1 cellular context compared by ENCODE assay signal in the genomic region with DNA sequence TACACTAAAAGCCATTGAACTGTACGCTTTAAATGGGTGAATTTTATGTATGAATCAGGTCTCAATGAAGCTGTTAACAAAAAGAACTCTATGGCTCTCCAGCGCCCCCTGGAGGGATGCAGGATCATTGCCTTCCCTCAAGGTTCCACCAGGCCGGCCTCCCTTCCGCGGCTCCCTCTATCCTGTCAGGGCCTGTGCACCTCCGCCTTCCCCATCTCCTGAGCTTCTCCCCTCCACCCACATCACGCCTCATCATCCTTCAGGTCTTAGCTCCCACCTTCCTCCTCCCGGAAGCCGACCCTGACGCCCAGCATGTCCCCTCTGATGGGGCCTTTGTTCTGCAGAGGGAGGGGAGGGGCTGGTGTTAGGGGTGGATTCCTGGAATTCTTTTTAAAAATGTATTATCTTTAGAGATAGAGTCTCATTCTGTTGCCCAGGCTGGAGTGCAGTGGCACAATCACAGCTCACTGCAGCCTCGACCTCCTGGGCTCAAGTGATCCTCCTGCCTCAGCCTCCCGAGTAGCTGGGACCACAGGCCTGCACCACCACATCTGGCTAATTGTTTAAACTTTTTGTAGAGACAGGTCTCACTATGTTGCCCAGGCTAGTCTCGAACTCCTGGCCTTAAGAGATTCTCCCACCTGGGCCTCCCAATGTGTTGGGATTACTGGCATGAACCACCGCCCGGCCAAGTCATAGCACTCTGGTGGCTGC.
A peak's percentile ranks its signal among the peaks of the same experiment; 100 is the strongest.
TF ChIP-seq lines count a peak whose summit lies in the region.

No MANE protein-coding gene starts in this region.

TF ChIP-seq in H1, 55 proteins besides CTCF, POLR2A, EP300 and RAD21:
- peak in 1 of 2 experiments; percentile 31 for TF ChIP-seq BCL11A (IDR thresholded peaks at IDR 0.05; ENCODE audit: low read depth in 2 of 2, low read length in 2 of 2)
- TF ChIP-seq, protein P1, sequence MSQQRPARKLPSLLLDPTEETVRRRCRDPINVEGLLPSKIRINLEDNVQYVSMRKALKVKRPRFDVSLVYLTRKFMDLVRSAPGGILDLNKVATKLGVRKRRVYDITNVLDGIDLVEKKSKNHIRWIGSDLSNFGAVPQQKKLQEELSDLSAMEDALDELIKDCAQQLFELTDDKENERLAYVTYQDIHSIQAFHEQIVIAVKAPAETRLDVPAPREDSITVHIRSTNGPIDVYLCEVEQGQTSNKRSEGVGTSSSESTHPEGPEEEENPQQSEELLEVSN (IDR thresholded peaks at IDR 0.05): no peak
- no peak for TF ChIP-seq FOSL1 (IDR thresholded peaks at IDR 0.05; ENCODE audit: insufficient read depth, low read depth, low read length)
- TF ChIP-seq SIN3A (conservative IDR thresholded peaks at IDR 0.05 in 1 of 2, IDR thresholded peaks at IDR 0.05 in 1 of 2; ENCODE audit: low read depth in 1 of 2, low read length in 2 of 2): 0 out of 4 replicates have a peak, but pooled peaks of 1 of the 2 experiments have one; percentile 39
- TF ChIP-seq YY1 (IDR thresholded peaks at IDR 0.05; ENCODE audit: low read depth, low read length): 0 out of 2 replicates have a peak, but pooled peaks have one; percentile 35
- TF ChIP-seq SUZ12 (IDR thresholded peaks at IDR 0.05; ENCODE audit: low read length): no peak
- peak; percentile 93 for TF ChIP-seq KDM1A (IDR thresholded peaks at IDR 0.05; ENCODE audit: borderline replicate concordance, low read length)
- no peak for TF ChIP-seq TAF7 (optimal IDR thresholded peaks at IDR 0.05; ENCODE audit: borderline replicate concordance, low read depth, low read length)
- TF ChIP-seq CEBPB (IDR thresholded peaks at IDR 0.05; ENCODE audit: low read depth, low read length): no peak
- no peak for TF ChIP-seq SP4 (IDR thresholded peaks at IDR 0.05; ENCODE audit: low read length)
- 0 out of 2 replicates have a peak, but pooled peaks have one; percentile 4 for TF ChIP-seq POU5F1 (IDR thresholded peaks at IDR 0.05; ENCODE audit: low read depth, low read length)
- TF ChIP-seq MAFK (IDR thresholded peaks at IDR 0.05; ENCODE audit: low read depth, low read length): no peak
- no peak for TF ChIP-seq SAP30 (IDR thresholded peaks at IDR 0.05; ENCODE audit: insufficient read depth, insufficient replicate concordance, low read length)
- TF ChIP-seq, protein P2, sequence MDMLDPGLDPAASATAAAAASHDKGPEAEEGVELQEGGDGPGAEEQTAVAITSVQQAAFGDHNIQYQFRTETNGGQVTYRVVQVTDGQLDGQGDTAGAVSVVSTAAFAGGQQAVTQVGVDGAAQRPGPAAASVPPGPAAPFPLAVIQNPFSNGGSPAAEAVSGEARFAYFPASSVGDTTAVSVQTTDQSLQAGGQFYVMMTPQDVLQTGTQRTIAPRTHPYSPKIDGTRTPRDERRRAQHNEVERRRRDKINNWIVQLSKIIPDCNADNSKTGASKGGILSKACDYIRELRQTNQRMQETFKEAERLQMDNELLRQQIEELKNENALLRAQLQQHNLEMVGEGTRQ (IDR thresholded peaks at IDR 0.05; ENCODE audit: low read length): no peak
- TF ChIP-seq SP2 (IDR thresholded peaks at IDR 0.05; ENCODE audit: low read length): no peak
- TF ChIP-seq SIRT6 (IDR thresholded peaks at IDR 0.05; ENCODE audit: low read length): no peak
- peak; percentile 37; the same call in 1 of the 2 replicates for TF ChIP-seq CREB1 (IDR thresholded peaks at IDR 0.05)
- no peak for TF ChIP-seq RXRA (IDR thresholded peaks at IDR 0.05; ENCODE audit: insufficient read depth, low read depth, low read length)
- TF ChIP-seq EGR1 (IDR thresholded peaks at IDR 0.05; ENCODE audit: borderline replicate concordance, low read depth, low read length): peak; percentile 59; the same call in 1 of the 2 replicates
- TF ChIP-seq SP1 (IDR thresholded peaks at IDR 0.05; ENCODE audit: low read depth, low read length): peak; percentile 79
- peak; percentile 60 to 86; a peak in 3 of 4 replicates for TF ChIP-seq HDAC2 (IDR thresholded peaks at IDR 0.05; ENCODE audit: borderline replicate concordance in 1 of 2, low read depth in 2 of 2, low read length in 2 of 2)
- no peak for TF ChIP-seq CBX8 (IDR thresholded peaks at IDR 0.05; ENCODE audit: borderline replicate concordance, low read depth, low read length)
- no peak for TF ChIP-seq PHF8 (conservative IDR thresholded peaks at IDR 0.05; ENCODE audit: low read depth, low read length)
- TF ChIP-seq SIX5 (IDR thresholded peaks at IDR 0.05; ENCODE audit: low read depth, low read length): no peak
- no peak for TF ChIP-seq CHD1 (IDR thresholded peaks at IDR 0.05; ENCODE audit: low read depth, low read length)
- no peak for TF ChIP-seq BRCA1 (IDR thresholded peaks at IDR 0.05; ENCODE audit: low read depth, low read length)
- TF ChIP-seq HDAC6 (IDR thresholded peaks at IDR 0.05; ENCODE audit: low read depth, low read length): no peak
- no peak for TF ChIP-seq RNF2 (IDR thresholded peaks at IDR 0.05; ENCODE audit: borderline replicate concordance, low read depth, low read length, missing control alignments, poor library complexity, severe bottlenecking)
- TF ChIP-seq POLR2AphosphoS5 (IDR thresholded peaks at IDR 0.05; ENCODE audit: low read depth, low read length): no peak
- TF ChIP-seq KDM4A (IDR thresholded peaks at IDR 0.05; ENCODE audit: low read depth, low read length, severe bottlenecking): no peak
- TF ChIP-seq ASH2L (IDR thresholded peaks at IDR 0.05; ENCODE audit: low read length): no peak
- no peak for TF ChIP-seq CBX5 (IDR thresholded peaks at IDR 0.05; ENCODE audit: low read depth, low read length)
- TF ChIP-seq, protein P3, sequence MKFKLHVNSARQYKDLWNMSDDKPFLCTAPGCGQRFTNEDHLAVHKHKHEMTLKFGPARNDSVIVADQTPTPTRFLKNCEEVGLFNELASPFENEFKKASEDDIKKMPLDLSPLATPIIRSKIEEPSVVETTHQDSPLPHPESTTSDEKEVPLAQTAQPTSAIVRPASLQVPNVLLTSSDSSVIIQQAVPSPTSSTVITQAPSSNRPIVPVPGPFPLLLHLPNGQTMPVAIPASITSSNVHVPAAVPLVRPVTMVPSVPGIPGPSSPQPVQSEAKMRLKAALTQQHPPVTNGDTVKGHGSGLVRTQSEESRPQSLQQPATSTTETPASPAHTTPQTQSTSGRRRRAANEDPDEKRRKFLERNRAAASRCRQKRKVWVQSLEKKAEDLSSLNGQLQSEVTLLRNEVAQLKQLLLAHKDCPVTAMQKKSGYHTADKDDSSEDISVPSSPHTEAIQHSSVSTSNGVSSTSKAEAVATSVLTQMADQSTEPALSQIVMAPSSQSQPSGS (IDR thresholded peaks at IDR 0.05; ENCODE audit: low read length): no peak
- TF ChIP-seq, protein P4, sequence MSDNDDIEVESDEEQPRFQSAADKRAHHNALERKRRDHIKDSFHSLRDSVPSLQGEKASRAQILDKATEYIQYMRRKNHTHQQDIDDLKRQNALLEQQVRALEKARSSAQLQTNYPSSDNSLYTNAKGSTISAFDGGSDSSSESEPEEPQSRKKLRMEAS (IDR thresholded peaks at IDR 0.05): peak; percentile 36; the same call in 1 of the 2 replicates
- TF ChIP-seq TEAD4 (IDR thresholded peaks at IDR 0.05; ENCODE audit: low read depth, low read length): peak; percentile 86
- peak; percentile 55; the same call in 1 of the 2 replicates for TF ChIP-seq JUND (IDR thresholded peaks at IDR 0.05; ENCODE audit: low read length)
- TF ChIP-seq, protein P5, sequence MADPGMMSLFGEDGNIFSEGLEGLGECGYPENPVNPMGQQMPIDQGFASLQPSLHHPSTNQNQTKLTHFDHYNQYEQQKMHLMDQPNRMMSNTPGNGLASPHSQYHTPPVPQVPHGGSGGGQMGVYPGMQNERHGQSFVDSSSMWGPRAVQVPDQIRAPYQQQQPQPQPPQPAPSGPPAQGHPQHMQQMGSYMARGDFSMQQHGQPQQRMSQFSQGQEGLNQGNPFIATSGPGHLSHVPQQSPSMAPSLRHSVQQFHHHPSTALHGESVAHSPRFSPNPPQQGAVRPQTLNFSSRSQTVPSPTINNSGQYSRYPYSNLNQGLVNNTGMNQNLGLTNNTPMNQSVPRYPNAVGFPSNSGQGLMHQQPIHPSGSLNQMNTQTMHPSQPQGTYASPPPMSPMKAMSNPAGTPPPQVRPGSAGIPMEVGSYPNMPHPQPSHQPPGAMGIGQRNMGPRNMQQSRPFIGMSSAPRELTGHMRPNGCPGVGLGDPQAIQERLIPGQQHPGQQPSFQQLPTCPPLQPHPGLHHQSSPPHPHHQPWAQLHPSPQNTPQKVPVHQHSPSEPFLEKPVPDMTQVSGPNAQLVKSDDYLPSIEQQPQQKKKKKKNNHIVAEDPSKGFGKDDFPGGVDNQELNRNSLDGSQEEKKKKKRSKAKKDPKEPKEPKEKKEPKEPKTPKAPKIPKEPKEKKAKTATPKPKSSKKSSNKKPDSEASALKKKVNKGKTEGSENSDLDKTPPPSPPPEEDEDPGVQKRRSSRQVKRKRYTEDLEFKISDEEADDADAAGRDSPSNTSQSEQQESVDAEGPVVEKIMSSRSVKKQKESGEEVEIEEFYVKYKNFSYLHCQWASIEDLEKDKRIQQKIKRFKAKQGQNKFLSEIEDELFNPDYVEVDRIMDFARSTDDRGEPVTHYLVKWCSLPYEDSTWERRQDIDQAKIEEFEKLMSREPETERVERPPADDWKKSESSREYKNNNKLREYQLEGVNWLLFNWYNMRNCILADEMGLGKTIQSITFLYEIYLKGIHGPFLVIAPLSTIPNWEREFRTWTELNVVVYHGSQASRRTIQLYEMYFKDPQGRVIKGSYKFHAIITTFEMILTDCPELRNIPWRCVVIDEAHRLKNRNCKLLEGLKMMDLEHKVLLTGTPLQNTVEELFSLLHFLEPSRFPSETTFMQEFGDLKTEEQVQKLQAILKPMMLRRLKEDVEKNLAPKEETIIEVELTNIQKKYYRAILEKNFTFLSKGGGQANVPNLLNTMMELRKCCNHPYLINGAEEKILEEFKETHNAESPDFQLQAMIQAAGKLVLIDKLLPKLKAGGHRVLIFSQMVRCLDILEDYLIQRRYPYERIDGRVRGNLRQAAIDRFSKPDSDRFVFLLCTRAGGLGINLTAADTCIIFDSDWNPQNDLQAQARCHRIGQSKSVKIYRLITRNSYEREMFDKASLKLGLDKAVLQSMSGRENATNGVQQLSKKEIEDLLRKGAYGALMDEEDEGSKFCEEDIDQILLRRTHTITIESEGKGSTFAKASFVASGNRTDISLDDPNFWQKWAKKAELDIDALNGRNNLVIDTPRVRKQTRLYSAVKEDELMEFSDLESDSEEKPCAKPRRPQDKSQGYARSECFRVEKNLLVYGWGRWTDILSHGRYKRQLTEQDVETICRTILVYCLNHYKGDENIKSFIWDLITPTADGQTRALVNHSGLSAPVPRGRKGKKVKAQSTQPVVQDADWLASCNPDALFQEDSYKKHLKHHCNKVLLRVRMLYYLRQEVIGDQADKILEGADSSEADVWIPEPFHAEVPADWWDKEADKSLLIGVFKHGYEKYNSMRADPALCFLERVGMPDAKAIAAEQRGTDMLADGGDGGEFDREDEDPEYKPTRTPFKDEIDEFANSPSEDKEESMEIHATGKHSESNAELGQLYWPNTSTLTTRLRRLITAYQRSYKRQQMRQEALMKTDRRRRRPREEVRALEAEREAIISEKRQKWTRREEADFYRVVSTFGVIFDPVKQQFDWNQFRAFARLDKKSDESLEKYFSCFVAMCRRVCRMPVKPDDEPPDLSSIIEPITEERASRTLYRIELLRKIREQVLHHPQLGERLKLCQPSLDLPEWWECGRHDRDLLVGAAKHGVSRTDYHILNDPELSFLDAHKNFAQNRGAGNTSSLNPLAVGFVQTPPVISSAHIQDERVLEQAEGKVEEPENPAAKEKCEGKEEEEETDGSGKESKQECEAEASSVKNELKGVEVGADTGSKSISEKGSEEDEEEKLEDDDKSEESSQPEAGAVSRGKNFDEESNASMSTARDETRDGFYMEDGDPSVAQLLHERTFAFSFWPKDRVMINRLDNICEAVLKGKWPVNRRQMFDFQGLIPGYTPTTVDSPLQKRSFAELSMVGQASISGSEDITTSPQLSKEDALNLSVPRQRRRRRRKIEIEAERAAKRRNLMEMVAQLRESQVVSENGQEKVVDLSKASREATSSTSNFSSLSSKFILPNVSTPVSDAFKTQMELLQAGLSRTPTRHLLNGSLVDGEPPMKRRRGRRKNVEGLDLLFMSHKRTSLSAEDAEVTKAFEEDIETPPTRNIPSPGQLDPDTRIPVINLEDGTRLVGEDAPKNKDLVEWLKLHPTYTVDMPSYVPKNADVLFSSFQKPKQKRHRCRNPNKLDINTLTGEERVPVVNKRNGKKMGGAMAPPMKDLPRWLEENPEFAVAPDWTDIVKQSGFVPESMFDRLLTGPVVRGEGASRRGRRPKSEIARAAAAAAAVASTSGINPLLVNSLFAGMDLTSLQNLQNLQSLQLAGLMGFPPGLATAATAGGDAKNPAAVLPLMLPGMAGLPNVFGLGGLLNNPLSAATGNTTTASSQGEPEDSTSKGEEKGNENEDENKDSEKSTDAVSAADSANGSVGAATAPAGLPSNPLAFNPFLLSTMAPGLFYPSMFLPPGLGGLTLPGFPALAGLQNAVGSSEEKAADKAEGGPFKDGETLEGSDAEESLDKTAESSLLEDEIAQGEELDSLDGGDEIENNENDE (IDR thresholded peaks at IDR 0.05; ENCODE audit: insufficient replicate concordance, low read length): no peak
- no peak for TF ChIP-seq ZNF274 (IDR thresholded peaks at IDR 0.05; ENCODE audit: borderline replicate concordance, extremely low read depth, low read length)
- no peak for TF ChIP-seq EZH2 (IDR thresholded peaks at IDR 0.05; ENCODE audit: low read depth, low read length, severe bottlenecking)
- TF ChIP-seq NRF1 (IDR thresholded peaks at IDR 0.05; ENCODE audit: low read depth, low read length): no peak
- TF ChIP-seq SRF (IDR thresholded peaks at IDR 0.05; ENCODE audit: low read depth, low read length): no peak
- no peak for TF ChIP-seq GTF2F1 (IDR thresholded peaks at IDR 0.05; ENCODE audit: borderline replicate concordance, low read depth, low read length)
- TF ChIP-seq GABPA (IDR thresholded peaks at IDR 0.05; ENCODE audit: borderline replicate concordance, insufficient read depth, low read length): 0 out of 2 replicates have a peak, but pooled peaks have one; percentile 44
- 0 out of 2 replicates have a peak, but pooled peaks have one; percentile 12 for TF ChIP-seq BACH1 (IDR thresholded peaks at IDR 0.05; ENCODE audit: low read length)
- TF ChIP-seq TCF12 (IDR thresholded peaks at IDR 0.05; ENCODE audit: low read depth, low read length): no peak
- TF ChIP-seq NANOG (IDR thresholded peaks at IDR 0.05; ENCODE audit: insufficient read depth, low read depth, low read length, poor library complexity, severe bottlenecking): peak; percentile 56
- TF ChIP-seq CHD2 (IDR thresholded peaks at IDR 0.05; ENCODE audit: low read length): no peak
- no peak; the same call in 1 of the 2 replicates for TF ChIP-seq TBP (IDR thresholded peaks at IDR 0.05; ENCODE audit: low read depth, low read length)
- TF ChIP-seq RBBP5 (IDR thresholded peaks at IDR 0.05; ENCODE audit: borderline replicate concordance, low read depth, low read length): no peak
- no peak for TF ChIP-seq JUN (IDR thresholded peaks at IDR 0.05; ENCODE audit: low read depth, low read length)
- TF ChIP-seq, protein P6, sequence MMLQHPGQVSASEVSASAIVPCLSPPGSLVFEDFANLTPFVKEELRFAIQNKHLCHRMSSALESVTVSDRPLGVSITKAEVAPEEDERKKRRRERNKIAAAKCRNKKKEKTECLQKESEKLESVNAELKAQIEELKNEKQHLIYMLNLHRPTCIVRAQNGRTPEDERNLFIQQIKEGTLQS (IDR thresholded peaks at IDR 0.05; ENCODE audit: insufficient read depth, low read depth, low read length): no peak
- peak; percentile 84 for TF ChIP-seq CTBP2 (IDR thresholded peaks at IDR 0.05; ENCODE audit: borderline replicate concordance, insufficient read depth, insufficient read length, low read length)
- no peak for TF ChIP-seq KDM5A (IDR thresholded peaks at IDR 0.05; ENCODE audit: low read length)
- TF ChIP-seq RFX5 (IDR thresholded peaks at IDR 0.05; ENCODE audit: borderline replicate concordance, low read depth, low read length): no peak
- 0 out of 2 replicates have a peak, but pooled peaks have one; percentile 30 for TF ChIP-seq TAF1 (IDR thresholded peaks at IDR 0.05; ENCODE audit: low read depth, low read length)
